10 cellular contexts compared by ENCODE assay signal in genomic region chr22:46969491-46969890, GRCh38.
DNase-seq lines count a peak whose midpoint lies in the region; ATAC-seq, FAIRE-seq and TF ChIP-seq lines count a peak whose summit lies in the region.
"Had no signal": no experiment of that assay in that cellular context is flagged by ENCODE, and none has a peak within 500 bp of the region (broad histone marks: within the 10 kb centered on the region; RNA-seq: fewer than 3 reads in every experiment).

No MANE protein-coding gene starts in this region.

- DNase-seq in activated T-cell treated with anti-CD3 and anti-CD28 coated beads for 24 hours (ENCODE audit: low read depth) (peak; percentile 7), RPMI8226 (no peak), pancreas (no peak)
- DNase-seq in activated T-cell treated with anti-CD3 and anti-CD28 coated beads, Interleukin-2, amount 50 U/mL, for 1 hour: no peak
- peak; percentile 82 for DNase-seq in activated CD4-positive, alpha-beta memory T cell treated with anti-CD3 and anti-CD28 coated beads for 36 hours
- peak; percentile 53 to 82 for DNase-seq in stimulated activated effector memory CD8-positive, alpha-beta T cell treated with anti-CD3 and anti-CD28 coated beads, Interleukin-12 subunit alpha, Interleukin-12 subunit beta, amount 100 ng/mL, for 72 hours (ENCODE audit: low spot score in 2 of 2)
- DNase-seq: lower lobe of right lung, NCI-H2029 treated with DMSO at 0.1 percent for 48 hours had no signal

- H3K4me1 ChIP-seq in pancreas: peaks cover 8 to 22% (median 9%) of the 10 kb centered on the region in 3 donors

- no peak overlapping the region for H3K27ac Mint-ChIP-seq in activated CD4-positive, alpha-beta memory T cell treated with anti-CD3 and anti-CD28 coated beads for 36 hours
- H3K27ac Mint-ChIP-seq in stimulated activated effector memory CD8-positive, alpha-beta T cell treated with anti-CD3 and anti-CD28 coated beads, Interleukin-12 subunit alpha, Interleukin-12 subunit beta, amount 100 ng/mL, for 72 hours: peak overlapping the region; percentile 72

- H3K4me1 Mint-ChIP-seq in activated CD4-positive, alpha-beta memory T cell treated with anti-CD3 and anti-CD28 coated beads for 36 hours (ENCODE audit: low read depth): peaks cover 34% of the 10 kb centered on the region
- H3K4me1 Mint-ChIP-seq in stimulated activated effector memory CD8-positive, alpha-beta T cell treated with anti-CD3 and anti-CD28 coated beads, Interleukin-12 subunit alpha, Interleukin-12 subunit beta, amount 100 ng/mL, for 72 hours: peaks cover 54% of the 10 kb centered on the region

- no peaks in the 10 kb centered on the region for H3K27me3 ChIP-seq in pancreas

- CTCF ChIA-PET in activated CD4-positive, alpha-beta memory T cell treated with anti-CD3 and anti-CD28 coated beads for 36 hours (lab: Charles Lee): no interaction called here

- H3K36me3 Mint-ChIP-seq in activated CD4-positive, alpha-beta memory T cell treated with anti-CD3 and anti-CD28 coated beads for 36 hours: no peaks in the 10 kb centered on the region
- H3K36me3 Mint-ChIP-seq in stimulated activated effector memory CD8-positive, alpha-beta T cell treated with anti-CD3 and anti-CD28 coated beads, Interleukin-12 subunit alpha, Interleukin-12 subunit beta, amount 100 ng/mL, for 72 hours: peaks cover 30% of the 10 kb centered on the region

- POLR2A ChIA-PET in activated CD4-positive, alpha-beta memory T cell treated with anti-CD3 and anti-CD28 coated beads for 36 hours (lab: Charles Lee): no interaction called here

- intact Hi-C loops in activated CD4-positive, alpha-beta memory T cell treated with anti-CD3 and anti-CD28 coated beads for 36 hours (cut with micrococcal nuclease): no loop called here
- intact Hi-C loops in pancreas (cut with DNase I): no loop called here

- H3K36me3 ChIP-seq in pancreas: no peaks in the 10 kb centered on the region

- H3K9me3 ChIP-seq in pancreas: no peaks in the 10 kb centered on the region
- H3K9me3 ChIP-seq: lower lobe of right lung had no signal

- H3K27me3 Mint-ChIP-seq in activated CD4-positive, alpha-beta memory T cell treated with anti-CD3 and anti-CD28 coated beads for 36 hours: no peaks in the 10 kb centered on the region

- TF ChIP-seq CTCF in pancreas (IDR thresholded peaks at IDR 0.05): no peak

- H3K27ac ChIP-seq in pancreas: peak overlapping the region in 1 of 4 donors; percentile 79
- H3K27ac ChIP-seq: lower lobe of right lung had no signal

- 97 to 100% methylated on average over 4 of the region's 4 CpGs for whole genome bisulfite sequencing in pancreas, 2 donors

- ATAC-seq in HG02642 (IDR thresholded peaks at IDR 0.05; ENCODE audit: poor library complexity, unreplicated experiment): peak; percentile 83
- ATAC-seq in stimulated activated effector memory CD8-positive, alpha-beta T cell treated with anti-CD3 and anti-CD28 coated beads, Interleukin-12 subunit alpha, Interleukin-12 subunit beta, amount 100 ng/mL, for 72 hours: peak; percentile 98
- no peak for ATAC-seq in SK-N-SH treated with all-trans-retinoic acid at 6 μM for 48 hours
- no peak for ATAC-seq in pancreas
- ATAC-seq: lower lobe of right lung had no signal

- H3K4me3 Mint-ChIP-seq in activated CD4-positive, alpha-beta memory T cell treated with anti-CD3 and anti-CD28 coated beads for 36 hours: no peak overlapping the region
- H3K4me3 Mint-ChIP-seq in stimulated activated effector memory CD8-positive, alpha-beta T cell treated with anti-CD3 and anti-CD28 coated beads, Interleukin-12 subunit alpha, Interleukin-12 subunit beta, amount 100 ng/mL, for 72 hours: peak overlapping the region; percentile 7

- H3K4me3 ChIP-seq in pancreas: no peak overlapping the region
- H3K4me3 ChIP-seq: lower lobe of right lung had no signal

- FAIRE-seq in pancreas (lab: Jason Lieb, UNC): no peak

- H3K9me3 Mint-ChIP-seq in activated CD4-positive, alpha-beta memory T cell treated with anti-CD3 and anti-CD28 coated beads for 36 hours: no peaks in the 10 kb centered on the region
- H3K9me3 Mint-ChIP-seq in stimulated activated effector memory CD8-positive, alpha-beta T cell treated with anti-CD3 and anti-CD28 coated beads, Interleukin-12 subunit alpha, Interleukin-12 subunit beta, amount 100 ng/mL, for 72 hours: no peaks in the 10 kb centered on the region

TF ChIP-seq in SK-N-SH treated with all-trans-retinoic acid at 6 μM for 48 hours, 23 proteins besides CTCF, POLR2A, EP300 and RAD21:
- TF ChIP-seq CREB5 (CRISPR knock-in tag; IDR thresholded peaks at IDR 0.05; ENCODE audit: low read depth) (no peak), ARNTL (CRISPR knock-in tag; IDR thresholded peaks at IDR 0.05; ENCODE audit: borderline replicate concordance, low read depth) (no peak), OSR1 (CRISPR knock-in tag; IDR thresholded peaks at IDR 0.05) (no peak), TCF4 (CRISPR knock-in tag; IDR thresholded peaks at IDR 0.05; ENCODE audit: borderline replicate concordance) (no peak), CSDC2 (CRISPR knock-in tag; IDR thresholded peaks at IDR 0.05) (no peak), ESRRG (CRISPR knock-in tag; IDR thresholded peaks at IDR 0.05) (no peak), ISL1 (CRISPR knock-in tag; IDR thresholded peaks at IDR 0.05) (no peak), ZNF565 (CRISPR knock-in tag; conservative IDR thresholded peaks at IDR 0.05; ENCODE audit: low read depth) (no peak)
- TF ChIP-seq, protein P1, sequence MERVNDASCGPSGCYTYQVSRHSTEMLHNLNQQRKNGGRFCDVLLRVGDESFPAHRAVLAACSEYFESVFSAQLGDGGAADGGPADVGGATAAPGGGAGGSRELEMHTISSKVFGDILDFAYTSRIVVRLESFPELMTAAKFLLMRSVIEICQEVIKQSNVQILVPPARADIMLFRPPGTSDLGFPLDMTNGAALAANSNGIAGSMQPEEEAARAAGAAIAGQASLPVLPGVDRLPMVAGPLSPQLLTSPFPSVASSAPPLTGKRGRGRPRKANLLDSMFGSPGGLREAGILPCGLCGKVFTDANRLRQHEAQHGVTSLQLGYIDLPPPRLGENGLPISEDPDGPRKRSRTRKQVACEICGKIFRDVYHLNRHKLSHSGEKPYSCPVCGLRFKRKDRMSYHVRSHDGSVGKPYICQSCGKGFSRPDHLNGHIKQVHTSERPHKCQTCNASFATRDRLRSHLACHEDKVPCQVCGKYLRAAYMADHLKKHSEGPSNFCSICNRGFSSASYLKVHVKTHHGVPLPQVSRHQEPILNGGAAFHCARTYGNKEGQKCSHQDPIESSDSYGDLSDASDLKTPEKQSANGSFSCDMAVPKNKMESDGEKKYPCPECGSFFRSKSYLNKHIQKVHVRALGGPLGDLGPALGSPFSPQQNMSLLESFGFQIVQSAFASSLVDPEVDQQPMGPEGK (CRISPR knock-in tag; IDR thresholded peaks at IDR 0.05; ENCODE audit: borderline replicate concordance): no peak
- TF ChIP-seq, protein P2, sequence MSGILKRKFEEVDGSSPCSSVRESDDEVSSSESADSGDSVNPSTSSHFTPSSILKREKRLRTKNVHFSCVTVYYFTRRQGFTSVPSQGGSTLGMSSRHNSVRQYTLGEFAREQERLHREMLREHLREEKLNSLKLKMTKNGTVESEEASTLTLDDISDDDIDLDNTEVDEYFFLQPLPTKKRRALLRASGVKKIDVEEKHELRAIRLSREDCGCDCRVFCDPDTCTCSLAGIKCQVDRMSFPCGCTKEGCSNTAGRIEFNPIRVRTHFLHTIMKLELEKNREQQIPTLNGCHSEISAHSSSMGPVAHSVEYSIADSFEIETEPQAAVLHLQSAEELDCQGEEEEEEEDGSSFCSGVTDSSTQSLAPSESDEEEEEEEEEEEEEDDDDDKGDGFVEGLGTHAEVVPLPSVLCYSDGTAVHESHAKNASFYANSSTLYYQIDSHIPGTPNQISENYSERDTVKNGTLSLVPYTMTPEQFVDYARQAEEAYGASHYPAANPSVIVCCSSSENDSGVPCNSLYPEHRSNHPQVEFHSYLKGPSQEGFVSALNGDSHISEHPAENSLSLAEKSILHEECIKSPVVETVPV (CRISPR knock-in tag; IDR thresholded peaks at IDR 0.05): no peak
TF ChIP-seq in SK-N-SH treated with all-trans-retinoic acid at 6 μM for 48 hours: peak in this region for 0.

Comparison
In these comparisons a context has a peak if more than half of its experiments do, and no peak if none do; other contexts are left out.
1. DNase-seq: peak in activated T-cell treated with anti-CD3 and anti-CD28 coated beads for 24 hours (single experiment), activated CD4-positive, alpha-beta memory T cell treated with anti-CD3 and anti-CD28 coated beads for 36 hours (single experiment) and stimulated activated effector memory CD8-positive, alpha-beta T cell treated with anti-CD3 and anti-CD28 coated beads, Interleukin-12 subunit alpha, Interleukin-12 subunit beta, amount 100 ng/mL, for 72 hours (2 of 2); none in activated T-cell treated with anti-CD3 and anti-CD28 coated beads, Interleukin-2, amount 50 U/mL, for 1 hour (single experiment), RPMI8226 (single experiment) and pancreas (0 of 6).
2. ATAC-seq: peak in HG02642 (single experiment) and stimulated activated effector memory CD8-positive, alpha-beta T cell treated with anti-CD3 and anti-CD28 coated beads, Interleukin-12 subunit alpha, Interleukin-12 subunit beta, amount 100 ng/mL, for 72 hours (single experiment); none in SK-N-SH treated with all-trans-retinoic acid at 6 μM for 48 hours (single experiment) and pancreas (0 of 4).